Comparison of ENCODE assay signal across 7 cellular contexts in genomic region chrX:154019061-154019621, GRCh38.
DNase-seq lines count a peak whose midpoint lies in the region; ATAC-seq lines count a peak whose summit lies in the region.

No MANE protein-coding gene starts in this region.

- H3K36me3 ChIP-seq in adipocyte (ENCODE audit: control insufficient read depth, insufficient read depth, low read length, severe bottlenecking) = peaks cover 20% of the 10 kb centered on the region
- H3K36me3 ChIP-seq in stomach smooth muscle (ENCODE audit: control insufficient read depth in 2 of 2, insufficient read depth in 2 of 2, low read length in 2 of 2) = no peaks in the 10 kb centered on the region

- peak overlapping the region; percentile 62 for H3K27ac ChIP-seq in layer of hippocampus (ENCODE audit: low read depth, low read length)
- H3K27ac ChIP-seq in stomach smooth muscle (ENCODE audit: low read length) = peak overlapping the region; percentile 24

- DNase-seq in adipocyte (ENCODE audit: low read depth) = peak; percentile 36

- ATAC-seq in GM19023 (IDR thresholded peaks at IDR 0.05; ENCODE audit: unreplicated experiment) (peak; percentile 15), HG03432 (IDR thresholded peaks at IDR 0.05; ENCODE audit: unreplicated experiment) (peak; percentile 22), HG03280 (IDR thresholded peaks at IDR 0.05; ENCODE audit: unreplicated experiment) (no peak), HG03439 (IDR thresholded peaks at IDR 0.05; ENCODE audit: unreplicated experiment) (no peak)

- no peaks in the 10 kb centered on the region for H3K9me3 ChIP-seq in adipocyte (ENCODE audit: control insufficient read depth, low read length)
- no peaks in the 10 kb centered on the region for H3K9me3 ChIP-seq in stomach smooth muscle (ENCODE audit: control insufficient read depth in 2 of 2, low read length in 2 of 2)

- H3K27me3 ChIP-seq in adipocyte (replicated peaks; ENCODE audit: control insufficient read depth, insufficient read depth, low read length) = no peaks in the 10 kb centered on the region
- no peaks in the 10 kb centered on the region for H3K27me3 ChIP-seq in layer of hippocampus (ENCODE audit: control insufficient read depth, insufficient read depth, low read length)
- H3K27me3 ChIP-seq in stomach smooth muscle (ENCODE audit: control insufficient read depth in 1 of 2, insufficient read depth in 2 of 2, low read length in 2 of 2) = peaks cover 0 to 7% of the 10 kb centered on the region in 2 donors

- H3K4me1 ChIP-seq in adipocyte (ENCODE audit: control insufficient read depth, insufficient read depth, low read length) (peaks cover 17% of the 10 kb centered on the region), stomach smooth muscle (ENCODE audit: control insufficient read depth, insufficient read depth, low read length) (peaks cover 28% of the 10 kb centered on the region)

- H3K9ac ChIP-seq in adipocyte (ENCODE audit: low read length) (peak overlapping the region; percentile 87), stomach smooth muscle (ENCODE audit: low read length in 2 of 2) (peak overlapping the region; percentile 60 to 69)

- H3K4me3 ChIP-seq in adipocyte (ENCODE audit: low read length) (peak overlapping the region; percentile 81), stomach smooth muscle (ENCODE audit: low read length in 2 of 2) (peak overlapping the region; percentile 49 to 68)

Comparison
In these comparisons a context has a peak if more than half of its experiments do, and no peak if none do; other contexts are left out.
1. ATAC-seq: peak in GM19023 (single experiment) and HG03432 (single experiment); none in HG03280 (single experiment) and HG03439 (single experiment).